ENCODE assay signal across 9 cellular contexts in genomic region chr13:34748078-34748477, GRCh38.
DNase-seq lines count a peak whose midpoint lies in the region; ATAC-seq and TF ChIP-seq lines count a peak whose summit lies in the region.
"Had no signal": no experiment of that assay in that cellular context is flagged by ENCODE, and none has a peak within 500 bp of the region (broad histone marks: within the 10 kb centered on the region; RNA-seq: fewer than 3 reads in every experiment).

No MANE protein-coding gene starts in this region.

- H3K27me3 ChIP-seq in brain microvascular endothelial cell (replicated peaks) (no peaks in the 10 kb centered on the region), right lobe of liver (no peaks in the 10 kb centered on the region)

- in situ Hi-C loops in brain microvascular endothelial cell (cut with HindIII; ENCODE audit: low pct_ligation_motif_present, low sequenced_read_pairs): no loop called here

- peak; percentile 86 to 97 (median 91) for ATAC-seq in right lobe of liver

- intact Hi-C loops in right lobe of liver (cut with DNase I): no loop called here

- H3K27ac ChIP-seq in brain microvascular endothelial cell (no peak overlapping the region), right lobe of liver (peak overlapping the region in 1 of 3 donors; percentile 9)

- H3K4me3 ChIP-seq in AG10803 (ENCODE audit: low read length) (no peak overlapping the region), brain microvascular endothelial cell (ENCODE audit: low read depth, low read length) (no peak overlapping the region), right lobe of liver (no peak overlapping the region)

- no peaks in the 10 kb centered on the region for H3K9me3 ChIP-seq in right lobe of liver

- 40% methylated on average over 5 of the region's 5 CpGs for WGBS in right lobe of liver (ENCODE audit: insufficient coverage, low coverage, low lambda C conversion rate, missing lambda C conversion rate)

- TF ChIP-seq POLR2A in right lobe of liver (IDR thresholded peaks at IDR 0.05): no peak

- DNase-seq in AG10803 (ENCODE audit: low read depth): peak; percentile 79
- DNase-seq in HT-29 (ENCODE audit: low spot score): peak; percentile 88
- peak; percentile 13 for DNase-seq in brain microvascular endothelial cell
- no peak for DNase-seq in right lobe of liver
- DNase-seq in activated CD4-positive, alpha-beta T cell treated with anti-CD3 and anti-CD28 coated beads, Interleukin-2, amount 50 U/mL, for 48 hours: no peak
- DNase-seq in dermis blood vessel endothelial cell: no peak
- DNase-seq in T-helper 9 cell: no peak
- no peak for DNase-seq in activated T-cell treated with anti-CD3 and anti-CD28 coated beads, Interleukin-2, amount 50 U/mL, for 48 hours
- DNase-seq: CD4-positive, alpha-beta memory T cell had no signal

- H3K36me3 ChIP-seq in brain microvascular endothelial cell (replicated peaks) (no peaks in the 10 kb centered on the region), right lobe of liver (no peaks in the 10 kb centered on the region)

- no peaks in the 10 kb centered on the region for H3K4me1 ChIP-seq in right lobe of liver

- TF ChIP-seq CTCF in AG10803 (conservative IDR thresholded peaks at IDR 0.05; ENCODE audit: low read length): no peak
- TF ChIP-seq CTCF in brain microvascular endothelial cell (IDR thresholded peaks at IDR 0.05; ENCODE audit: low read depth, low read length, missing control alignments): no peak
- TF ChIP-seq CTCF in right lobe of liver (IDR thresholded peaks at IDR 0.05): no peak

Comparison
In these comparisons a context has a peak if more than half of its experiments do, and no peak if none do; other contexts are left out.
1. DNase-seq: peak in AG10803 (single experiment), HT-29 (single experiment) and brain microvascular endothelial cell (single experiment); none in right lobe of liver (0 of 3), activated CD4-positive, alpha-beta T cell treated with anti-CD3 and anti-CD28 coated beads, Interleukin-2, amount 50 U/mL, for 48 hours (0 of 2), dermis blood vessel endothelial cell (single experiment), T-helper 9 cell (single experiment) and activated T-cell treated with anti-CD3 and anti-CD28 coated beads, Interleukin-2, amount 50 U/mL, for 48 hours (0 of 2).